Comparison of ENCODE assay signal across 8 cellular contexts in genomic region chr5:35884125-35884788, GRCh38. TPM values are rescaled to one million over a fixed set of nuclear protein-coding genes. Genes with fewer than 3 reads are reported as not detected.
DNase-seq lines count a peak whose midpoint lies in the region; ATAC-seq and TF ChIP-seq lines count a peak whose summit lies in the region.

No MANE protein-coding gene starts in this region.

- CTCF ChIA-PET in activated CD4-positive, alpha-beta memory T cell treated with anti-CD3 and anti-CD28 coated beads for 36 hours (lab: Charles Lee): interaction anchor here (0.9 kb wide), 1 partner anchor 215 kb away, joined by 3 read pairs; no protein-coding TSS in a partner anchor

- H3K27ac ChIP-seq in dorsolateral prefrontal cortex: no peak overlapping the region

- POLR2A ChIA-PET in activated CD4-positive, alpha-beta memory T cell treated with anti-CD3 and anti-CD28 coated beads for 36 hours (lab: Charles Lee): no interaction called here

- peaks cover 40% of the 10 kb centered on the region for H3K4me1 Mint-ChIP-seq in activated CD4-positive, alpha-beta memory T cell treated with anti-CD3 and anti-CD28 coated beads for 36 hours (ENCODE audit: low read depth)

- peaks cover 0 to 3% (median 0%) of the 10 kb centered on the region in 45 donors for H3K27me3 ChIP-seq in dorsolateral prefrontal cortex

- H3K36me3 Mint-ChIP-seq in activated CD4-positive, alpha-beta memory T cell treated with anti-CD3 and anti-CD28 coated beads for 36 hours: peaks cover 3% of the 10 kb centered on the region

- H3K9me3 ChIP-seq in mucosa of descending colon: no peaks in the 10 kb centered on the region

- H3K4me3 Mint-ChIP-seq in activated CD4-positive, alpha-beta memory T cell treated with anti-CD3 and anti-CD28 coated beads for 36 hours: no peak overlapping the region

- ATAC-seq in activated CD4-positive, CD25-positive, alpha-beta regulatory T cell treated with anti-CD3 and anti-CD28 coated beads, Interleukin-2, amount 50 U/mL, for 24 hours: peak; percentile 71 to 75
- ATAC-seq in mucosa of descending colon (peak; percentile 38), left colon (no peak), GM21528 (IDR thresholded peaks at IDR 0.05; ENCODE audit: low FRiP score, unreplicated experiment) (no peak)

- TF ChIP-seq CTCF in mucosa of descending colon (IDR thresholded peaks at IDR 0.05) (no peak), dorsolateral prefrontal cortex (IDR thresholded peaks at IDR 0.05 in 54 of 56, conservative IDR thresholded peaks at IDR 0.05 in 2 of 56; ENCODE audit: low read depth in 1 of 56, partially characterized antibody in 56 of 56) (no peak)

- H3K4me3 ChIP-seq in mucosa of descending colon (no peak overlapping the region), dorsolateral prefrontal cortex (no peak overlapping the region)

- no peaks in the 10 kb centered on the region for H3K36me3 ChIP-seq in mucosa of descending colon (ENCODE audit: low read depth)

- DNase-seq in activated CD4-positive, CD25-positive, alpha-beta regulatory T cell (lab: John Stamatoyannopoulos, UW): no peak
- peak; percentile 34 for DNase-seq in HPDE6-E6E7 (ENCODE audit: extremely low spot score)
- DNase-seq in activated CD4-positive, alpha-beta memory T cell treated with anti-CD3 and anti-CD28 coated beads for 36 hours: no peak
- DNase-seq in mucosa of descending colon: no peak
- DNase-seq in left colon: no peak
- DNase-seq in dorsolateral prefrontal cortex: no peak

- H3K27ac Mint-ChIP-seq in activated CD4-positive, alpha-beta memory T cell treated with anti-CD3 and anti-CD28 coated beads for 36 hours: peak overlapping the region; percentile 86

- no peaks in the 10 kb centered on the region for H3K27me3 Mint-ChIP-seq in activated CD4-positive, alpha-beta memory T cell treated with anti-CD3 and anti-CD28 coated beads for 36 hours

- H3K9me3 Mint-ChIP-seq in activated CD4-positive, alpha-beta memory T cell treated with anti-CD3 and anti-CD28 coated beads for 36 hours: peaks cover 2% of the 10 kb centered on the region

- H3K4me1 ChIP-seq in mucosa of descending colon (ENCODE audit: low read depth): no peaks in the 10 kb centered on the region

- intact Hi-C loops in activated CD4-positive, alpha-beta memory T cell treated with anti-CD3 and anti-CD28 coated beads for 36 hours (cut with micrococcal nuclease): loop anchor here (1.0 kb wide), 5 partner anchors 8 to 40 kb away; no protein-coding TSS in a partner anchor
- intact Hi-C loops in mucosa of descending colon (cut with DNase I, micrococcal nuclease) (no loop called here), left colon (cut with DNase I, micrococcal nuclease) (no loop called here), dorsolateral prefrontal cortex (cut with DNase I) (no loop called here)

RNA-seq across cellular contexts. Expression of gene IL7R, which starts 27.6 kb away (rescaled TPM):
- 100 to 1,000 TPM; 163 to 169 TPM for total RNA-seq in activated CD4-positive, alpha-beta memory T cell treated with anti-CD3 and anti-CD28 coated beads for 36 hours
- total RNA-seq in mucosa of descending colon (10 to 100 TPM in 2 of 3 donors, 1 to 10 TPM in 1; 6.6 to 16.9 (median 10.4) TPM), left colon (10 to 100 TPM in 1 of 2 donors, 1 to 10 TPM in 1; 3.0 to 12.0 TPM), dorsolateral prefrontal cortex (1 to 10 TPM in 43 of 120 experiments, under 1 TPM in 73, not detected in 4; 0.10 to 3.3 (median 0.80) TPM)

RNA-seq across cellular contexts. Expression of gene CAPSL, which starts 54.2 kb away (rescaled TPM):
- 1 to 10 TPM in 1 of 2 experiments, under 1 TPM in 1; 0.73 to 1.0 TPM for total RNA-seq in activated CD4-positive, alpha-beta memory T cell treated with anti-CD3 and anti-CD28 coated beads for 36 hours
- not detected for total RNA-seq in mucosa of descending colon
- not detected for total RNA-seq in left colon
- 1 to 10 TPM in 18 of 120 experiments, under 1 TPM in 22, not detected in 80; 0.43 to 2.2 (median 0.97) TPM for total RNA-seq in dorsolateral prefrontal cortex

Comparison
In these comparisons a context has a peak if more than half of its experiments do, and no peak if none do; other contexts are left out.
1. ATAC-seq: peak in activated CD4-positive, CD25-positive, alpha-beta regulatory T cell treated with anti-CD3 and anti-CD28 coated beads, Interleukin-2, amount 50 U/mL, for 24 hours (2 of 2) and mucosa of descending colon (single experiment); none in left colon (single experiment) and GM21528 (single experiment).
2. RNA of gene IL7R, which starts 27.6 kb away (total RNA-seq): 163 to 169 TPM in activated CD4-positive, alpha-beta memory T cell treated with anti-CD3 and anti-CD28 coated beads for 36 hours; 3.0 to 12.0 TPM in left colon, 6.6 to 16.9 TPM in mucosa of descending colon and 0.10 to 3.3 TPM in dorsolateral prefrontal cortex; every median in the first group is over 4 times any median in the second.